ENCODE assay signal across 34 cellular contexts in genomic region chr11:43950323-43950855, GRCh38.
"Had no signal": no experiment of that assay in that cellular context is flagged by ENCODE, and none has a peak within 500 bp of the region (broad histone marks: within the 10 kb centered on the region; RNA-seq: fewer than 3 reads in every experiment).

No MANE protein-coding gene starts in this region.

- H3K4me1 Mint-ChIP-seq: activated CD4-positive, alpha-beta T cell treated with anti-CD3 and anti-CD28 coated beads, Interleukin-2, amount 10 ng/mL, durations not matched to agents 24 days and 14 days; activated naive CD8-positive, alpha-beta T cell treated with anti-CD3 and anti-CD28 coated beads for 36 hours; activated T-helper 17 cell treated with anti-CD3 and anti-CD28 coated beads, Interleukin-2, amount 50 U/mL, for 72 hours had no signal

- DNase-seq: activated CD4-positive, alpha-beta T cell treated with anti-CD3 and anti-CD28 coated beads, Interleukin-2, amount 10 ng/mL, durations not matched to agents 24 days and 14 days; activated CD4-positive, alpha-beta T cell treated with anti-CD3 and anti-CD28 coated beads, Interleukin-2, amount 50 U/mL, for 4 hours; activated CD8-positive, alpha-beta T cell treated with anti-CD3 and anti-CD28 coated beads for 36 hours; activated effector memory CD4-positive, alpha-beta T cell treated with anti-CD3 and anti-CD28 coated beads, Interleukin-2, amount 50 U/mL, for 16 hours; activated naive CD4-positive, alpha-beta T cell; activated naive CD4-positive, alpha-beta T cell treated with anti-CD3 and anti-CD28 coated beads, Interleukin-2, amount 50 U/mL, for 16 hours; activated naive CD8-positive, alpha-beta T cell treated with anti-CD3 and anti-CD28 coated beads for 36 hours; activated T-cell treated with anti-CD3 and anti-CD28 coated beads, Interleukin-2, amount 50 U/mL, for 1 hour; activated T-cell treated with anti-CD3 and anti-CD28 coated beads, Interleukin-2, amount 50 U/mL, for 72 hours; amniotic stem cell; brain microvascular endothelial cell; central memory CD4-positive, alpha-beta T cell; MG63; MV-4-11; NCI-H1092; NCI-H1436 treated with DMSO at 0.1 percent for 48 hours; NCI-H187 treated with DMSO at 0.1 percent for 48 hours; NCI-H226; NCI-H446 treated with DMSO at 0.1 percent for 48 hours; NCI-H524; NCI-H748 treated with DMSO at 0.1 percent for 48 hours; NK-92 treated with Interleukin-12 subunit alpha and Interleukin-12 subunit beta, amount 100 ng/mL, for 24 hours; PC-3; SIG-M5; SW 1271; T-helper 1 cell; T-helper 2 cell; T-helper 9 cell; WERI-Rb-1 had no signal

- ATAC-seq: activated CD8-positive, alpha-beta T cell treated with anti-CD3 and anti-CD28 coated beads for 36 hours; activated T-cell treated with anti-CD3 and anti-CD28 coated beads, Interleukin-2, amount 50 U/mL, for 72 hours; activated T-helper 17 cell treated with anti-CD3 and anti-CD28 coated beads, Interleukin-2, amount 50 U/mL, for 72 hours; PC-3; Right ventricle myocardium inferior had no signal

- H3K27ac ChIP-seq: brain microvascular endothelial cell, Peyer's patch, RWPE1, WERI-Rb-1 had no signal

- H3K4me3 Mint-ChIP-seq: activated CD4-positive, alpha-beta T cell treated with anti-CD3 and anti-CD28 coated beads, Interleukin-2, amount 10 ng/mL, durations not matched to agents 24 days and 14 days; activated CD8-positive, alpha-beta T cell treated with anti-CD3 and anti-CD28 coated beads for 36 hours; activated naive CD8-positive, alpha-beta T cell treated with anti-CD3 and anti-CD28 coated beads for 36 hours; activated T-cell treated with anti-CD3 and anti-CD28 coated beads, Interleukin-2, amount 50 U/mL, for 72 hours; activated T-helper 17 cell treated with anti-CD3 and anti-CD28 coated beads, Interleukin-2, amount 50 U/mL, for 72 hours had no signal

- H3K9me3 Mint-ChIP-seq: activated CD4-positive, alpha-beta T cell treated with anti-CD3 and anti-CD28 coated beads, Interleukin-2, amount 10 ng/mL, durations not matched to agents 24 days and 14 days; activated CD8-positive, alpha-beta T cell treated with anti-CD3 and anti-CD28 coated beads for 36 hours; activated naive CD8-positive, alpha-beta T cell treated with anti-CD3 and anti-CD28 coated beads for 36 hours; activated T-cell treated with anti-CD3 and anti-CD28 coated beads, Interleukin-2, amount 50 U/mL, for 72 hours; activated T-helper 17 cell treated with anti-CD3 and anti-CD28 coated beads, Interleukin-2, amount 50 U/mL, for 72 hours had no signal

- H3K36me3 Mint-ChIP-seq: activated naive CD8-positive, alpha-beta T cell treated with anti-CD3 and anti-CD28 coated beads for 36 hours had no signal

- H3K4me3 ChIP-seq: MG63, Peyer's patch had no signal

- H3K4me1 ChIP-seq: Peyer's patch had no signal

- FAIRE-seq: colon had no signal

- H3K27me3 ChIP-seq: brain microvascular endothelial cell, Peyer's patch had no signal

- H3K9me3 ChIP-seq: MG63, Peyer's patch had no signal

- H3K36me3 ChIP-seq: brain microvascular endothelial cell, MG63, Peyer's patch, WERI-Rb-1 had no signal

- H3K27ac Mint-ChIP-seq: activated CD4-positive, alpha-beta T cell treated with anti-CD3 and anti-CD28 coated beads, Interleukin-2, amount 10 ng/mL, durations not matched to agents 24 days and 14 days; activated CD8-positive, alpha-beta T cell treated with anti-CD3 and anti-CD28 coated beads for 36 hours; activated naive CD8-positive, alpha-beta T cell treated with anti-CD3 and anti-CD28 coated beads for 36 hours; activated T-cell treated with anti-CD3 and anti-CD28 coated beads, Interleukin-2, amount 50 U/mL, for 72 hours; activated T-helper 17 cell treated with anti-CD3 and anti-CD28 coated beads, Interleukin-2, amount 50 U/mL, for 72 hours had no signal
